In genomic region chr2:211251016-211251415, GRCh38 we compare ENCODE assay signal across 19 cellular contexts.
DNase-seq lines count a peak whose midpoint lies in the region; TF ChIP-seq lines count a peak whose summit lies in the region.
"Had no signal": no experiment of that assay in that cellular context is flagged by ENCODE, and none has a peak within 500 bp of the region (broad histone marks: within the 10 kb centered on the region; RNA-seq: fewer than 3 reads in every experiment).

No MANE protein-coding gene starts in this region.

- no peaks in the 10 kb centered on the region for H3K79me2 ChIP-seq in parathyroid adenoma

- H3K36me3 ChIP-seq in H7 (replicated peaks; ENCODE audit: control insufficient read depth, insufficient read depth, low read length), result no peaks in the 10 kb centered on the region
- no peaks in the 10 kb centered on the region for H3K36me3 ChIP-seq in parathyroid adenoma (ENCODE audit: control insufficient read depth, insufficient read depth, low read length)
- no peaks in the 10 kb centered on the region for H3K36me3 ChIP-seq in ovary
- H3K36me3 ChIP-seq: BLaER1 treated with 17β-estradiol and CSF1 and Interleukin-3, amounts not matched to agents 10 nM and 100 nM had no signal

- DNase-seq in H7 (peak; percentile 15), NCI-H146 treated with DMSO at 0.1 percent for 48 hours (lab: John Stamatoyannopoulos, UW; ENCODE audit: unreplicated experiment) (peak; percentile 17), iPS-NIHi7 (ENCODE audit: extremely low spot score) (peak; percentile 21), NCI-H524 (lab: John Stamatoyannopoulos, UW) (no peak), SKM-1 treated with dmso at 0.1 percent for 144 hours (lab: John Stamatoyannopoulos, UW; ENCODE audit: unreplicated experiment) (no peak), ovary (no peak)
- DNase-seq: AML-193; Caco-2; CD4-positive, alpha-beta memory T cell; DMS79 treated with DMSO at 0.1 percent for 48 hours; NCI-H1048; NCI-H187; NCI-H2171 treated with DMSO at 0.1 percent for 48 hours; NCI-H524 treated with DMSO at 0.1 percent for 48 hours; NCI-H82; NK-92 treated with Interleukin-12 subunit alpha and Interleukin-12 subunit beta, amount 100 ng/mL, for 24 hours; PC-3 had no signal

- H3K4me3 ChIP-seq in H7 (ENCODE audit: insufficient read depth, low read depth, low read length), result no peak overlapping the region
- no peak overlapping the region for H3K4me3 ChIP-seq in parathyroid adenoma (ENCODE audit: low read depth, low read length)
- no peak overlapping the region for H3K4me3 ChIP-seq in ovary
- H3K4me3 ChIP-seq: BLaER1 treated with 17β-estradiol and CSF1 and Interleukin-3, amounts not matched to agents 10 nM and 100 nM had no signal

- no peak for TF ChIP-seq POLR2A in ovary (IDR thresholded peaks at IDR 0.05)

- TF ChIP-seq EP300 in ovary (IDR thresholded peaks at IDR 0.05), result no peak

- TF ChIP-seq CTCF in parathyroid adenoma (IDR thresholded peaks at IDR 0.05) (no peak), ovary (IDR thresholded peaks at IDR 0.05) (no peak)

- peak overlapping the region; percentile 72 for H2AFZ ChIP-seq in parathyroid adenoma

- intact Hi-C loops in ovary (cut with DNase I), result no loop called here

- no peak overlapping the region for H3K4me2 ChIP-seq in parathyroid adenoma (ENCODE audit: low read length)
- H3K4me2 ChIP-seq: BLaER1 treated with 17β-estradiol and CSF1 and Interleukin-3, amounts not matched to agents 10 nM and 100 nM had no signal

- H3K27ac ChIP-seq in parathyroid adenoma (no peak overlapping the region), ovary (no peak overlapping the region)
- H3K27ac ChIP-seq: BLaER1 treated with 17β-estradiol and CSF1 and Interleukin-3, amounts not matched to agents 10 nM and 100 nM had no signal

- H3K9ac ChIP-seq in parathyroid adenoma, result no peak overlapping the region
- H3K9ac ChIP-seq: BLaER1 treated with 17β-estradiol and CSF1 and Interleukin-3, amounts not matched to agents 10 nM and 100 nM had no signal

- H3K4me1 ChIP-seq in parathyroid adenoma (peaks cover 12% of the 10 kb centered on the region), ovary (ENCODE audit: insufficient read depth) (no peaks in the 10 kb centered on the region)

- 76 to 83% (median 81%) methylated on average over 2 of the region's 2 CpGs for WGBS in ovary, 3 donors

- H3K27me3 ChIP-seq in H7 (ENCODE audit: control insufficient read depth, insufficient read depth, low read length), result no peaks in the 10 kb centered on the region
- H3K27me3 ChIP-seq in parathyroid adenoma (ENCODE audit: control insufficient read depth, insufficient read depth, low read length), result no peaks in the 10 kb centered on the region
- no peaks in the 10 kb centered on the region for H3K27me3 ChIP-seq in ovary
- H3K27me3 ChIP-seq: BLaER1 treated with 17β-estradiol and CSF1 and Interleukin-3, amounts not matched to agents 10 nM and 100 nM had no signal

- no peaks in the 10 kb centered on the region for H3K9me3 ChIP-seq in parathyroid adenoma (ENCODE audit: control insufficient read depth, low read length)
- H3K9me3 ChIP-seq in ovary, result no peaks in the 10 kb centered on the region
- H3K9me3 ChIP-seq: BLaER1 treated with 17β-estradiol and CSF1 and Interleukin-3, amounts not matched to agents 10 nM and 100 nM; Caco-2 had no signal

Comparison
In these comparisons a context has a peak if more than half of its experiments do, and no peak if none do; other contexts are left out.
1. DNase-seq: peak in H7 (single experiment), NCI-H146 treated with DMSO at 0.1 percent for 48 hours (single experiment) and iPS-NIHi7 (single experiment); none in NCI-H524 (0 of 2), SKM-1 treated with dmso at 0.1 percent for 144 hours (single experiment) and ovary (0 of 5).